ENCODE assay signal across 20 cellular contexts in genomic region chr1:17880429-17880828, GRCh38.
"Had no signal": no experiment of that assay in that cellular context is flagged by ENCODE, and none has a peak within 500 bp of the region (broad histone marks: within the 10 kb centered on the region; RNA-seq: fewer than 3 reads in every experiment).

No MANE protein-coding gene starts in this region.

- H3K4me3 Mint-ChIP-seq: effector memory CD8-positive, alpha-beta T cell; immature natural killer cell; nephron had no signal

- H3K4me3 ChIP-seq: esophagus squamous epithelium, gastroesophageal sphincter, lung, sigmoid colon, skin epidermis, uterus had no signal

- DNase-seq: cortex of kidney; effector memory CD8-positive, alpha-beta T cell; esophagus squamous epithelium; foreskin fibroblast; glutamatergic neuron; immature natural killer cell; left colon; left ventricle myocardium superior; mesenchymal stem cell; naive B cell; sigmoid colon; stimulated activated CD4-positive, alpha-beta T cell treated with anti-CD3 and anti-CD28 coated beads, Interleukin-12 subunit alpha, Interleukin-12 subunit beta, amount 100 ng/mL, for 4 hours; stimulated activated CD4-positive, alpha-beta T cell treated with anti-CD3 and anti-CD28 coated beads, Interleukin-2, amount 100 ng/mL, for 48 hours; stimulated activated naive CD4-positive, alpha-beta T cell treated with Interleukin-2 at 50 U/mL for 16 hours; trophoblast cell; uterus had no signal

- H3K9me3 Mint-ChIP-seq: immature natural killer cell had no signal

- H3K27ac Mint-ChIP-seq: effector memory CD8-positive, alpha-beta T cell; immature natural killer cell; naive B cell; nephron had no signal

- H3K36me3 ChIP-seq: esophagus squamous epithelium, gastroesophageal sphincter, sigmoid colon, uterus had no signal

- ATAC-seq: effector memory CD8-positive, alpha-beta T cell; gastroesophageal sphincter; left colon; left ventricle myocardium superior had no signal

- H3K4me1 Mint-ChIP-seq: immature natural killer cell, naive B cell, nephron had no signal

- H3K27ac ChIP-seq: esophagus squamous epithelium, gastroesophageal sphincter, sigmoid colon, skin epidermis, uterus had no signal

- H3K27me3 ChIP-seq: sigmoid colon, uterus had no signal

- H3K9me3 ChIP-seq: esophagus squamous epithelium, gastroesophageal sphincter, sigmoid colon, uterus had no signal

- H3K36me3 Mint-ChIP-seq: immature natural killer cell, naive B cell had no signal

- H3K4me1 ChIP-seq: esophagus squamous epithelium, gastroesophageal sphincter, sigmoid colon, uterus had no signal
